Comparison of ENCODE assay signal across 7 cellular contexts in the genomic region with DNA sequence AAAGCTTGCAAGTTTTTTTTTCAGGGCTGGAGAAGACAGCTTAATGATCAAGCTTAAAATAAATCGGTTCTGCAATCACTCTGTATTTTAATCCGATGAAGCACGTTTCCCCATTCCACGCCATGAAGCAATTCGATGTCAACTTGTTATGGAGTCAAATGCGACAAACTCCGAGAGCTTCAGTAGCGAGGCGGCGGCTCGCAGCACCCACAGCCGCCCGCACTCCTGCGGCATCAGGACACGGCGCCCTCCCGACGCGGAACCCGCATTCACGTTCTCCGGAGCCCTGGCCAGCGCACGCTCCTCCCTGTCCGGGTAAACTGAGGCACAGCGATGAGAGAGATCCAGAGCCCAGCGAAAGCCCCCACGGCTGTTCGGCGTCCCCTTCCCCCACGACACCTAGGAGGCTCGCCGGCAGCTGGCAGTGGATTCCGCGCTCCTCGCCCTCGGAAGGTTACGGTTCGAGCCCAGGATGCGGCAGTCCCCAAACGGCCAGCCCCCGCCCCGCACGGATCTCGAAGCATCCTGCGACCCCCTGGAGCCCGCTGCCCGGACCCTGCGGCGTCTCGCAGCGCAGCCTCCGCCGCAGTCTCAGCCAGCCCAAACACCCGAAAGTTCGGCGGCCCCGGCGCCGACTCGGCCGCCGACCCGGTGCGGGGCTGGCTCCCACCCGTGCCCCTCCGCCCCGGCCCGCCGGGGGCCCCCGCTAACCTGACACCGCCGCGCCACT. TPM values are rescaled to one million over a fixed set of nuclear protein-coding genes. Genes with fewer than 3 reads are reported as not detected.
DNase-seq lines count a peak whose midpoint lies in the region; ATAC-seq and TF ChIP-seq lines count a peak whose summit lies in the region.

No MANE protein-coding gene starts in this region.

- no peak for ATAC-seq in activated naive CD8-positive, alpha-beta T cell treated with anti-CD3 and anti-CD28 coated beads, Interleukin-2, amount 50 U/mL, for 24 hours
- ATAC-seq in GM18517 (IDR thresholded peaks at IDR 0.05; ENCODE audit: unreplicated experiment): no peak
- no peak for ATAC-seq in HG02610 (IDR thresholded peaks at IDR 0.05; ENCODE audit: unreplicated experiment)

- peaks cover 5% of the 10 kb centered on the region for H3K9me3 Mint-ChIP-seq in activated naive CD8-positive, alpha-beta T cell treated with anti-CD3 and anti-CD28 coated beads, Interleukin-2, amount 50 U/mL, for 24 hours

- no peak for DNase-seq in Jurkat, Clone E6-1 (ENCODE audit: low read depth, low spot score)
- peak; percentile 4 for DNase-seq in activated naive CD8-positive, alpha-beta T cell treated with anti-CD3 and anti-CD28 coated beads, Interleukin-2, amount 50 U/mL, for 24 hours
- peak in 38 of 51 donors; percentile 2 to 87 (median 46) for DNase-seq in hypothalamus (lab: John Stamatoyannopoulos, UW)
- DNase-seq in retinal pigment epithelial cell (ENCODE audit: low read depth): no peak
- DNase-seq in GM19238 (ENCODE audit: insufficient read length, low spot score): no peak

- peak overlapping the region; percentile 30 for H3K4me3 ChIP-seq in Jurkat, Clone E6-1 (ENCODE audit: low read length)
- peak overlapping the region; percentile 74 for H3K4me3 ChIP-seq in retinal pigment epithelial cell (ENCODE audit: low read length)

- no peak overlapping the region for H3K27ac Mint-ChIP-seq in activated naive CD8-positive, alpha-beta T cell treated with anti-CD3 and anti-CD28 coated beads, Interleukin-2, amount 50 U/mL, for 24 hours

- peak overlapping the region; percentile 72 for H3K4me3 Mint-ChIP-seq in activated naive CD8-positive, alpha-beta T cell treated with anti-CD3 and anti-CD28 coated beads, Interleukin-2, amount 50 U/mL, for 24 hours

- no peak for TF ChIP-seq CTCF in retinal pigment epithelial cell (conservative IDR thresholded peaks at IDR 0.05; ENCODE audit: low read depth, low read length)

- peaks cover 13% of the 10 kb centered on the region for H3K4me1 Mint-ChIP-seq in activated naive CD8-positive, alpha-beta T cell treated with anti-CD3 and anti-CD28 coated beads, Interleukin-2, amount 50 U/mL, for 24 hours

- peaks cover 2% of the 10 kb centered on the region for H3K36me3 Mint-ChIP-seq in activated naive CD8-positive, alpha-beta T cell treated with anti-CD3 and anti-CD28 coated beads, Interleukin-2, amount 50 U/mL, for 24 hours (ENCODE audit: low read depth)

- H3K27me3 Mint-ChIP-seq in activated naive CD8-positive, alpha-beta T cell treated with anti-CD3 and anti-CD28 coated beads, Interleukin-2, amount 50 U/mL, for 24 hours: peaks cover 31% of the 10 kb centered on the region

RNA-seq across cellular contexts. Expression of gene MFAP3L, which starts 0.5 kb away (rescaled TPM):
- 5.4 TPM for polyA plus RNA-seq in Jurkat, Clone E6-1 (2012; ENCODE audit: insufficient read depth, insufficient read length)

Comparison
In these comparisons a context has a peak if more than half of its experiments do, and no peak if none do; other contexts are left out.
1. DNase-seq: peak in activated naive CD8-positive, alpha-beta T cell treated with anti-CD3 and anti-CD28 coated beads, Interleukin-2, amount 50 U/mL, for 24 hours (single experiment) and hypothalamus (38 of 51); none in Jurkat, Clone E6-1 (single experiment), retinal pigment epithelial cell (single experiment) and GM19238 (single experiment).